In the genomic region with DNA sequence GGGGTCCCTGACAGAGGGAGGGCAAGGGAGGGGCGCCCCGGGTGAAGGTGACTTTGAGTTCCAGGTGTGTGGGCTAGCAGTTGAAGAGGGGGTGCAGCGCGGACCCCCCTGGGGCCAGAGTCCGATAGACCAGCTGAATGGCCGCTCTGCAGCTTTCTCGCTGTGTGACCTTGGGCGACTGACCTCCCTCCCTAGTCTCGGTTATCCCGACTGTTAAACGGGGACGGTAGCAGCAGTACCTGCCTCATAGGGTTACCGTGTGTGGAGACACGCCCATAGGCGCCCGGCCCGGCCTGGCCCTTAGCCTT, we compare ENCODE assay signal across 1 cellular context.
TF ChIP-seq lines count a peak whose summit lies in the region.

No MANE protein-coding gene starts in this region.

TF ChIP-seq in HCT116, 20 proteins besides CTCF, POLR2A, EP300 and RAD21:
- TF ChIP-seq FOSL1 (IDR thresholded peaks at IDR 0.05; ENCODE audit: low read depth) (no peak), CBX3 (IDR thresholded peaks at IDR 0.05; ENCODE audit: low read depth) (no peak), ZFX (IDR thresholded peaks at IDR 0.05) (no peak), TCF7L2 (IDR thresholded peaks at IDR 0.05; ENCODE audit: borderline replicate concordance, extremely low read depth, insufficient read depth, insufficient read length) (no peak), EZH2phosphoT487 (IDR thresholded peaks at IDR 0.05; ENCODE audit: borderline replicate concordance) (no peak)
- TF ChIP-seq, protein P1, sequence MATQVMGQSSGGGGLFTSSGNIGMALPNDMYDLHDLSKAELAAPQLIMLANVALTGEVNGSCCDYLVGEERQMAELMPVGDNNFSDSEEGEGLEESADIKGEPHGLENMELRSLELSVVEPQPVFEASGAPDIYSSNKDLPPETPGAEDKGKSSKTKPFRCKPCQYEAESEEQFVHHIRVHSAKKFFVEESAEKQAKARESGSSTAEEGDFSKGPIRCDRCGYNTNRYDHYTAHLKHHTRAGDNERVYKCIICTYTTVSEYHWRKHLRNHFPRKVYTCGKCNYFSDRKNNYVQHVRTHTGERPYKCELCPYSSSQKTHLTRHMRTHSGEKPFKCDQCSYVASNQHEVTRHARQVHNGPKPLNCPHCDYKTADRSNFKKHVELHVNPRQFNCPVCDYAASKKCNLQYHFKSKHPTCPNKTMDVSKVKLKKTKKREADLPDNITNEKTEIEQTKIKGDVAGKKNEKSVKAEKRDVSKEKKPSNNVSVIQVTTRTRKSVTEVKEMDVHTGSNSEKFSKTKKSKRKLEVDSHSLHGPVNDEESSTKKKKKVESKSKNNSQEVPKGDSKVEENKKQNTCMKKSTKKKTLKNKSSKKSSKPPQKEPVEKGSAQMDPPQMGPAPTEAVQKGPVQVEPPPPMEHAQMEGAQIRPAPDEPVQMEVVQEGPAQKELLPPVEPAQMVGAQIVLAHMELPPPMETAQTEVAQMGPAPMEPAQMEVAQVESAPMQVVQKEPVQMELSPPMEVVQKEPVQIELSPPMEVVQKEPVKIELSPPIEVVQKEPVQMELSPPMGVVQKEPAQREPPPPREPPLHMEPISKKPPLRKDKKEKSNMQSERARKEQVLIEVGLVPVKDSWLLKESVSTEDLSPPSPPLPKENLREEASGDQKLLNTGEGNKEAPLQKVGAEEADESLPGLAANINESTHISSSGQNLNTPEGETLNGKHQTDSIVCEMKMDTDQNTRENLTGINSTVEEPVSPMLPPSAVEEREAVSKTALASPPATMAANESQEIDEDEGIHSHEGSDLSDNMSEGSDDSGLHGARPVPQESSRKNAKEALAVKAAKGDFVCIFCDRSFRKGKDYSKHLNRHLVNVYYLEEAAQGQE (IDR thresholded peaks at IDR 0.05; ENCODE audit: low read depth): no peak
TF ChIP-seq in HCT116: peak in this region for 0.
